8 cellular contexts compared by ENCODE assay signal in the genomic region with DNA sequence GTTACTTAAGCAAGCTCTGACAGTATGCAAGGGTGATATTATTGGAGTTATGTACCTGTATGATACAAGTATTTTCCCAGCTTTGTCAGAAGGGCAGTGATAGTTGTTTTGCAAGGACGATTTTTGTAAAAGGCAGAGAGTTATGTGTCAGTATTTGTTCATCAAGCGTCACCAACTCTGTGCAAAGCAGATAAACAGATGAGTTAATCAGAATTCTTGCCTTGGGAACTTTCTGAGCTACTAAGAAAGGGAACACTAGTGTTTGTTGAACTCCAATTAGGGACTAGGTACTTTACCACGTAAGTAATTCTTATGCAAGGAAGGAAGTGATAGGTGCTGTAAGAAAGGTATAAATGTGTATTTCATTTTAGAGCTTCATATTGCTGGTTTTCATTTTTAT. TPM values are rescaled to one million over a fixed set of nuclear protein-coding genes. Genes with fewer than 3 reads are reported as not detected.
DNase-seq lines count a peak whose midpoint lies in the region; ATAC-seq and TF ChIP-seq lines count a peak whose summit lies in the region.

No MANE protein-coding gene starts in this region.

- CTCF ChIA-PET in CD4-positive, alpha-beta T cell (lab: Charles Lee) = interaction anchor here (0.7 to 3.4 kb wide), 4 partner anchors 11 to 1051 kb away, joined by 4 to 15 read pairs (median 4); no protein-coding TSS in a partner anchor

- H3K27ac ChIP-seq in CD4-positive, alpha-beta T cell (ENCODE audit: low read depth, low read length) = peak overlapping the region; percentile 99
- H3K27ac ChIP-seq in HUES48 (ENCODE audit: low read depth, low read length) (peak overlapping the region; percentile 11), body of pancreas (peak overlapping the region; percentile 41 to 98 (median 96)), liver (ENCODE audit: low read depth in 1 of 2, low read length in 2 of 2) (peak overlapping the region; percentile 100), upper lobe of left lung (peak overlapping the region; percentile 95 to 100 (median 98))

- H3K36me3 ChIP-seq in HUES48 (ENCODE audit: control insufficient read depth, insufficient read depth, low read length) = no peaks in the 10 kb centered on the region
- no peaks in the 10 kb centered on the region for H3K36me3 ChIP-seq in body of pancreas (replicated peaks in 1 of 2; ENCODE audit: insufficient read depth in 1 of 2, low read depth in 2 of 2)
- H3K36me3 ChIP-seq in liver (ENCODE audit: control insufficient read depth in 4 of 4, insufficient read depth in 3 of 4, low read depth in 1 of 4, low read length in 3 of 4) = no peaks in the 10 kb centered on the region
- no peaks in the 10 kb centered on the region for H3K36me3 ChIP-seq in upper lobe of left lung

- 0% methylated on average over 3 of the region's 3 CpGs for WGBS in body of pancreas, 2 donors
- under 1% methylated on average over 3 of the region's 3 CpGs for WGBS in liver
- 1 to 3% methylated on average over 3 of the region's 3 CpGs for WGBS in upper lobe of left lung, 2 donors
- 0 to 1% methylated on average over 3 of the region's 3 CpGs for WGBS in lower leg skin, 2 donors

- H3K27ac Mint-ChIP-seq in CD4-positive, alpha-beta T cell = no peak overlapping the region

- H3K4me1 ChIP-seq in HUES48 (ENCODE audit: control insufficient read depth, insufficient read depth, low read length) (peaks cover 38% of the 10 kb centered on the region), body of pancreas (peaks cover 50% of the 10 kb centered on the region), liver (ENCODE audit: control insufficient read depth in 4 of 4, insufficient read depth in 4 of 4, low read length in 3 of 4) (peaks cover 5 to 26% (median 10%) of the 10 kb centered on the region in 4 donors), upper lobe of left lung (peaks cover 32 to 53% (median 45%) of the 10 kb centered on the region in 4 donors)

- TF ChIP-seq POLR2A in body of pancreas (IDR thresholded peaks at IDR 0.05) (peak in 2 of 3 donors; percentile 8 to 38), upper lobe of left lung (IDR thresholded peaks at IDR 0.05) (peak in 1 of 4 donors; percentile 38), lower leg skin (IDR thresholded peaks at IDR 0.05) (no peak)

- POLR2A ChIA-PET in CD4-positive, alpha-beta T cell (lab: Charles Lee) = interaction anchor here (0.7 to 4.0 kb wide), 16 partner anchors 8 to 1092 kb away, joined by 3 to 32 read pairs (median 4); a partner anchor contains a TSS

- H3K4me3 ChIP-seq in HUES48 (ENCODE audit: low read depth, low read length) (peak overlapping the region; percentile 96), body of pancreas (peak overlapping the region in 1 of 2 donors; percentile 82), liver (ENCODE audit: low read depth in 1 of 3, low read length in 3 of 3) (peak overlapping the region; percentile 78 to 96 (median 84)), upper lobe of left lung (peak overlapping the region in 3 of 4 donors; percentile 62 to 86 (median 66)), lower leg skin (ENCODE audit: low read depth, poor library complexity, severe bottlenecking) (no peak overlapping the region)

- peak; percentile 65 for ATAC-seq in CD4-positive, alpha-beta T cell (ENCODE audit: poor library complexity)
- ATAC-seq in body of pancreas (peak; percentile 12), upper lobe of left lung (ENCODE audit: low FRiP score in 2 of 2) (no peak), HG03097 (IDR thresholded peaks at IDR 0.05; ENCODE audit: low FRiP score, unreplicated experiment) (no peak), GM18858 (IDR thresholded peaks at IDR 0.05; ENCODE audit: unreplicated experiment) (no peak)

- peak in 1 of 2 donors; percentile 4 for TF ChIP-seq RAD21 in liver (IDR thresholded peaks at IDR 0.05)

- DNase-seq in CD4-positive, alpha-beta T cell = no peak
- DNase-seq in body of pancreas (peak in 1 of 4 donors; percentile 9), upper lobe of left lung (no peak), lower leg skin (ENCODE audit: low spot score in 2 of 2) (no peak)

- TF ChIP-seq CTCF in CD4-positive, alpha-beta T cell (IDR thresholded peaks at IDR 0.05) = no peak
- no peak for TF ChIP-seq CTCF in body of pancreas (IDR thresholded peaks at IDR 0.05)
- TF ChIP-seq CTCF in liver (IDR thresholded peaks at IDR 0.05; ENCODE audit: low read depth, low read length, missing input control) = no peak
- no peak for TF ChIP-seq CTCF in upper lobe of left lung (IDR thresholded peaks at IDR 0.05)
- no peak for TF ChIP-seq CTCF in lower leg skin (IDR thresholded peaks at IDR 0.05)

- H3K27me3 Mint-ChIP-seq in CD4-positive, alpha-beta T cell = peaks cover 9% of the 10 kb centered on the region

- no peak overlapping the region for H3K9ac ChIP-seq in HUES48 (ENCODE audit: low read depth, low read length)
- H3K9ac ChIP-seq in liver (ENCODE audit: low read depth in 1 of 2, low read length in 2 of 2) = peak overlapping the region; percentile 99

- H3K4me1 Mint-ChIP-seq in CD4-positive, alpha-beta T cell (ENCODE audit: low read depth) = peaks cover 3% of the 10 kb centered on the region

- H3K4me3 Mint-ChIP-seq in CD4-positive, alpha-beta T cell = no peak overlapping the region

- H3K9me3 Mint-ChIP-seq in CD4-positive, alpha-beta T cell = no peaks in the 10 kb centered on the region

- intact Hi-C loops in CD4-positive, alpha-beta T cell (cut with DNase I, micrococcal nuclease) = loop anchor here (2.0 to 10.0 kb wide), 6 partner anchors 694 to 1622 kb away; a partner anchor contains a TSS
- intact Hi-C loops in body of pancreas (cut with DNase I) = no loop called here
- intact Hi-C loops in lower leg skin (cut with DNase I; ENCODE audit: low total_unique reads) = no loop called here

- H3K9me3 ChIP-seq in CD4-positive, alpha-beta T cell (ENCODE audit: control insufficient read depth, low read length) = no peaks in the 10 kb centered on the region
- H3K9me3 ChIP-seq in HUES48 (ENCODE audit: control insufficient read depth, insufficient read depth, low read length) = no peaks in the 10 kb centered on the region
- no peaks in the 10 kb centered on the region for H3K9me3 ChIP-seq in body of pancreas
- H3K9me3 ChIP-seq in liver (ENCODE audit: control insufficient read depth in 4 of 4, low read length in 3 of 4) = no peaks in the 10 kb centered on the region
- no peaks in the 10 kb centered on the region for H3K9me3 ChIP-seq in upper lobe of left lung

- no peak for TF ChIP-seq EP300 in upper lobe of left lung (IDR thresholded peaks at IDR 0.05)

- peaks cover 3% of the 10 kb centered on the region for H3K36me3 Mint-ChIP-seq in CD4-positive, alpha-beta T cell (ENCODE audit: low read depth)

- H3K27me3 ChIP-seq in CD4-positive, alpha-beta T cell (ENCODE audit: control insufficient read depth, insufficient read depth, low read length) = no peaks in the 10 kb centered on the region
- H3K27me3 ChIP-seq in HUES48 (ENCODE audit: control insufficient read depth, insufficient read depth, low read length) (no peaks in the 10 kb centered on the region), body of pancreas (no peaks in the 10 kb centered on the region), liver (ENCODE audit: control insufficient read depth in 4 of 4, insufficient read depth in 4 of 4, low read length in 3 of 4) (no peaks in the 10 kb centered on the region), upper lobe of left lung (no peaks in the 10 kb centered on the region)

TF ChIP-seq in liver, 16 proteins besides CTCF, POLR2A, EP300 and RAD21:
- TF ChIP-seq GABPA (IDR thresholded peaks at IDR 0.05 in 1 of 2, conservative IDR thresholded peaks at IDR 0.05 in 1 of 2) (no peak), SP1 (IDR thresholded peaks at IDR 0.05) (peak; percentile 18), TAF1 (conservative IDR thresholded peaks at IDR 0.05) (peak; percentile 20)

RNA-seq across cellular contexts. Expression of a gene that starts 1.5 kb away (rescaled TPM):
- total RNA-seq in CD4-positive, alpha-beta T cell = 100 to 1,000 TPM in 1 of 2 experiments, 10 to 100 TPM in 1; 97.0 to 100 TPM
- total RNA-seq in body of pancreas (10 to 100 TPM; 51.1 to 63.3 TPM), liver (10 to 100 TPM; 38.2 to 55.1 TPM), upper lobe of left lung (100 to 1,000 TPM in 2 of 6 donors, 10 to 100 TPM in 4; 32.4 to 132 (median 79.0) TPM), lower leg skin (10 to 100 TPM; 50.3 to 83.0 (median 69.6) TPM)
- polyA plus RNA-seq in liver = 10 to 100 TPM; 14.9 to 26.3 TPM

Comparison
In these comparisons a context has a peak if more than half of its experiments do, and no peak if none do; other contexts are left out.
1. ATAC-seq: peak in CD4-positive, alpha-beta T cell (single experiment) and body of pancreas (single experiment); none in upper lobe of left lung (0 of 2), HG03097 (single experiment) and GM18858 (single experiment).
2. H3K27ac ChIP-seq: peak in every context shown above with its lines; median percentile 100 in liver; 99 in CD4-positive, alpha-beta T cell; 98 in upper lobe of left lung; 96 in body of pancreas; 11 in HUES48.
3. POLR2A ChIP-seq: peak in body of pancreas (2 of 3); none in lower leg skin (0 of 2).
4. intact Hi-C loops: an anchor here in CD4-positive, alpha-beta T cell (2.0 to 10.0 kb wide); none called in body of pancreas and lower leg skin.